In the genomic region with DNA sequence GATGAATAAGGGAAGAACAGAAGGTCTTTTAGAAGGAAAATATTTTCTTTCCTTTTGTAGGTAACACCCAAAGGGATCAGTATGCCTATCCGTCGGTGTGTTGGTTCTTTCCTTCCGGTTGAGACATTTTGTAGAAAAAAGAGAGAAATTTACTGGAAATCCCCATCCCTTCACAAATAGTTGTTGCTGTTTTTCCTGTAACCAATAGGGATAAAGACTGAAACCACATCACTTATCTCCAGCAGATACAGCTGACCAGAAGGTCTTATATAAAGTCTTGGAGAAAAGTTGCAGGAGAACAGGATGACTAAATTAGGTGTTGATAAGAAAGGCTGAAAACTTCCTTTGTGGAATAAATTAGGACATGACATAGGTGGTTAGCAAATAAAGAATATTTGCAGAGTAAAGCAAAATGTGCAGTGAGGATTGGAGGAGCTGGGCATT, we compare ENCODE assay signal across 8 cellular contexts. TPM values are rescaled to one million over a fixed set of nuclear protein-coding genes. Genes with fewer than 3 reads are reported as not detected.
A peak's percentile ranks its signal among the peaks of the same experiment; 100 is the strongest.
DNase-seq lines count a peak whose midpoint lies in the region; ATAC-seq and TF ChIP-seq lines count a peak whose summit lies in the region.

No MANE protein-coding gene starts in this region.

- peak; percentile 56 for DNase-seq in GM12864 (ENCODE audit: low read depth)
- no peak for DNase-seq in IMR-90
- DNase-seq in effector memory CD8-positive, alpha-beta T cell: no peak
- DNase-seq in natural killer cell treated with Interleukin-12 subunit alpha and Interleukin-12 subunit beta and Interleukin-15 and Interleukin-18, amount 100 ng/mL, for 72 hours (ENCODE audit: low spot score): no peak
- DNase-seq in NK-92 treated with Interleukin-12 subunit alpha and Interleukin-12 subunit beta, amount 100 ng/mL, for 24 hours (lab: John Stamatoyannopoulos, UW): no peak
- DNase-seq in NCI-H82 treated with DMSO at 0.1 percent for 48 hours (lab: John Stamatoyannopoulos, UW; ENCODE audit: unreplicated experiment): no peak
- DNase-seq in esophagus squamous epithelium (lab: John Stamatoyannopoulos, UW): no peak
- no peak for DNase-seq in SW480 (ENCODE audit: low spot score)

- no peak overlapping the region for H3K9ac ChIP-seq in IMR-90 (ENCODE audit: low read depth, low read length)

- ATAC-seq in IMR-90 (ENCODE audit: low read depth): no peak
- ATAC-seq in effector memory CD8-positive, alpha-beta T cell (replicated peaks): peak; percentile 74
- peak; percentile 61 to 78 for ATAC-seq in natural killer cell treated with Interleukin-12 subunit alpha and Interleukin-12 subunit beta and Interleukin-15 and Interleukin-18, amount 100 ng/mL, for 72 hours

- POLR2A ChIA-PET in IMR-90 (lab: Charles Lee; ENCODE audit: unreplicated experiment): no interaction called here

- H3K27ac ChIP-seq in IMR-90 (ENCODE audit: insufficient read depth, low read length) (no peak overlapping the region), esophagus squamous epithelium (peak overlapping the region in 1 of 4 donors; percentile 28)

- no peak overlapping the region for H3K56ac ChIP-seq in IMR-90 (ENCODE audit: extremely low read depth, insufficient read depth, low read length)

- intact Hi-C loops in IMR-90 (cut with micrococcal nuclease): no loop called here
- intact Hi-C loops in esophagus squamous epithelium (cut with DNase I): no loop called here

- no peak overlapping the region for H2BK120ac ChIP-seq in IMR-90 (ENCODE audit: low read depth, low read length)

- peak overlapping the region; percentile 32 to 75 for H3K27ac Mint-ChIP-seq in effector memory CD8-positive, alpha-beta T cell
- H3K27ac Mint-ChIP-seq in natural killer cell treated with Interleukin-12 subunit alpha and Interleukin-12 subunit beta and Interleukin-15 and Interleukin-18, amount 100 ng/mL, for 72 hours: peak overlapping the region; percentile 63 to 86

- peaks cover 10 to 12% of the 10 kb centered on the region in 2 donors for H3K4me1 Mint-ChIP-seq in effector memory CD8-positive, alpha-beta T cell (ENCODE audit: low read depth in 2 of 2)
- peaks cover 24 to 44% of the 10 kb centered on the region in 2 donors for H3K4me1 Mint-ChIP-seq in natural killer cell treated with Interleukin-12 subunit alpha and Interleukin-12 subunit beta and Interleukin-15 and Interleukin-18, amount 100 ng/mL, for 72 hours (ENCODE audit: low read depth in 2 of 2)

- no peaks in the 10 kb centered on the region for H3K27me3 Mint-ChIP-seq in effector memory CD8-positive, alpha-beta T cell
- H3K27me3 Mint-ChIP-seq in natural killer cell treated with Interleukin-12 subunit alpha and Interleukin-12 subunit beta and Interleukin-15 and Interleukin-18, amount 100 ng/mL, for 72 hours: peaks cover 0 to 4% of the 10 kb centered on the region in 2 donors

- no peak overlapping the region for H2BK20ac ChIP-seq in IMR-90 (ENCODE audit: low read depth, low read length)

- no peaks in the 10 kb centered on the region for H3K9me3 Mint-ChIP-seq in effector memory CD8-positive, alpha-beta T cell
- no peaks in the 10 kb centered on the region for H3K9me3 Mint-ChIP-seq in natural killer cell treated with Interleukin-12 subunit alpha and Interleukin-12 subunit beta and Interleukin-15 and Interleukin-18, amount 100 ng/mL, for 72 hours

- TF ChIP-seq RAD21 in IMR-90 (IDR thresholded peaks at IDR 0.05; ENCODE audit: low read length): no peak

- H2AFZ ChIP-seq in IMR-90 (replicated peaks; ENCODE audit: low read length, poor library complexity): no peak overlapping the region

- BruUV-seq in IMR-90 (replicated peaks; lab: Mats Ljungman, UMichigan): no TSS peak

- in situ Hi-C loops in IMR-90 (cut with MboI; ENCODE audit: low sequenced_read_pairs): no loop called here

- H4K91ac ChIP-seq in IMR-90 (ENCODE audit: insufficient read depth, low read depth, low read length): no peak overlapping the region

- H3K23ac ChIP-seq in IMR-90 (ENCODE audit: low read depth, low read length): no peak overlapping the region

- H2BK5ac ChIP-seq in IMR-90 (ENCODE audit: low read depth, low read length, poor library complexity, severe bottlenecking): no peak overlapping the region

- H3K27me3 ChIP-seq in IMR-90 (ENCODE audit: control insufficient read depth, insufficient read depth, low read length) (no peaks in the 10 kb centered on the region), esophagus squamous epithelium (no peaks in the 10 kb centered on the region)

- no peaks in the 10 kb centered on the region for H3K79me1 ChIP-seq in IMR-90 (ENCODE audit: low read depth in 1 of 2, low read length in 2 of 2)

- no peak overlapping the region for H3K4me2 ChIP-seq in IMR-90 (ENCODE audit: low read depth, low read length)

- no peak overlapping the region for H2BK15ac ChIP-seq in IMR-90 (ENCODE audit: low read depth, low read length)

- H3K9me3 ChIP-seq in IMR-90 (ENCODE audit: control insufficient read depth, insufficient read depth, low read length) (no peaks in the 10 kb centered on the region), esophagus squamous epithelium (no peaks in the 10 kb centered on the region)

- peak overlapping the region; percentile 14 to 52 for H3K4me3 Mint-ChIP-seq in effector memory CD8-positive, alpha-beta T cell
- peak overlapping the region; percentile 80 for H3K4me3 Mint-ChIP-seq in natural killer cell treated with Interleukin-12 subunit alpha and Interleukin-12 subunit beta and Interleukin-15 and Interleukin-18, amount 100 ng/mL, for 72 hours

- no peak overlapping the region for H3K18ac ChIP-seq in IMR-90 (ENCODE audit: low read depth, low read length)

- H3K36me3 Mint-ChIP-seq in effector memory CD8-positive, alpha-beta T cell (ENCODE audit: insufficient read depth): no peaks in the 10 kb centered on the region
- H3K36me3 Mint-ChIP-seq in natural killer cell treated with Interleukin-12 subunit alpha and Interleukin-12 subunit beta and Interleukin-15 and Interleukin-18, amount 100 ng/mL, for 72 hours: no peaks in the 10 kb centered on the region

- no peak overlapping the region for H3K4ac ChIP-seq in IMR-90 (ENCODE audit: low read depth, low read length)

- H3K14ac ChIP-seq in IMR-90 (replicated peaks; ENCODE audit: low read depth, low read length): no peak overlapping the region

- TF ChIP-seq POLR2A in IMR-90 (IDR thresholded peaks at IDR 0.05; ENCODE audit: low read depth, low read length) (no peak), esophagus squamous epithelium (IDR thresholded peaks at IDR 0.05) (no peak)

- no peaks in the 10 kb centered on the region for H3K36me3 ChIP-seq in IMR-90 (ENCODE audit: control insufficient read depth, insufficient read depth, low read length)
- H3K36me3 ChIP-seq in esophagus squamous epithelium: no peaks in the 10 kb centered on the region

- dilution Hi-C loops in IMR-90 (cut with HindIII; ENCODE audit: low sequenced_read_pairs, unreplicated experiment): no loop called here

- no peaks in the 10 kb centered on the region for H3K9me1 ChIP-seq in IMR-90 (ENCODE audit: insufficient read depth, low read length)

- WGBS in IMR-90 (ENCODE audit: extremely low coverage in 2 of 2, insufficient read length in 1 of 2), 2 experiments: no CpG with 5 or more reads among the region's 3 CpGs
- 0% methylated on average over 3 of the region's 3 CpGs for WGBS in esophagus squamous epithelium, 2 donors

- no peak overlapping the region for H2AK5ac ChIP-seq in IMR-90 (ENCODE audit: low read depth, low read length)

- CTCF ChIA-PET in IMR-90 (lab: Yijun Ruan, JAX): no interaction called here

- H4K20me1 ChIP-seq in IMR-90 (ENCODE audit: insufficient read depth, low read length): no peaks in the 10 kb centered on the region

- H3K4me3 ChIP-seq in GM12864 (ENCODE audit: low read depth, low read length) (peak overlapping the region; percentile 21; the same call in 1 of the 2 replicates), IMR-90 (ENCODE audit: insufficient read depth, low read depth, low read length) (no peak overlapping the region), esophagus squamous epithelium (no peak overlapping the region)

- TF ChIP-seq CTCF in GM12864 (IDR thresholded peaks at IDR 0.05; ENCODE audit: low read depth, low read length, missing control alignments) (no peak), IMR-90 (conservative IDR thresholded peaks at IDR 0.05; ENCODE audit: low read depth, low read length) (no peak), esophagus squamous epithelium (IDR thresholded peaks at IDR 0.05) (no peak)

- no peak overlapping the region for H2AK9ac ChIP-seq in IMR-90 (replicated peaks; ENCODE audit: low read depth, low read length, poor library complexity)

- H4K5ac ChIP-seq in IMR-90 (ENCODE audit: low read depth, low read length): no peak overlapping the region

- H4K8ac ChIP-seq in IMR-90 (ENCODE audit: low read depth in 2 of 2, low read length in 2 of 2): no peak overlapping the region

- H3K4me1 ChIP-seq in IMR-90 (ENCODE audit: control insufficient read depth, insufficient read depth, low read length) (no peaks in the 10 kb centered on the region), esophagus squamous epithelium (no peaks in the 10 kb centered on the region)

TF ChIP-seq in IMR-90, 13 proteins besides CTCF, POLR2A, EP300 and RAD21 (continues in another document):
- TF ChIP-seq SMC3 (IDR thresholded peaks at IDR 0.05; ENCODE audit: low read depth, low read length): no peak
- TF ChIP-seq, protein P1, sequence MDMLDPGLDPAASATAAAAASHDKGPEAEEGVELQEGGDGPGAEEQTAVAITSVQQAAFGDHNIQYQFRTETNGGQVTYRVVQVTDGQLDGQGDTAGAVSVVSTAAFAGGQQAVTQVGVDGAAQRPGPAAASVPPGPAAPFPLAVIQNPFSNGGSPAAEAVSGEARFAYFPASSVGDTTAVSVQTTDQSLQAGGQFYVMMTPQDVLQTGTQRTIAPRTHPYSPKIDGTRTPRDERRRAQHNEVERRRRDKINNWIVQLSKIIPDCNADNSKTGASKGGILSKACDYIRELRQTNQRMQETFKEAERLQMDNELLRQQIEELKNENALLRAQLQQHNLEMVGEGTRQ (IDR thresholded peaks at IDR 0.05; ENCODE audit: low read depth, low read length): no peak
- TF ChIP-seq RFX5 (IDR thresholded peaks at IDR 0.05; ENCODE audit: low read depth, low read length): peak; percentile 82

RNA-seq across cellular contexts. Expression of a gene that starts 14.8 kb away (rescaled TPM):
- total RNA-seq in IMR-90 (2012; rRNA removed) (not detected in 2 replicates), esophagus squamous epithelium (10 to 100 TPM in 3 of 4 donors, 1 to 10 TPM in 1; 3.7 to 68.8 (median 22.4) TPM)
- not detected in 2 replicates for polyA plus RNA-seq in IMR-90 (2012; rRNA removed)
- polyA plus RNA-seq in IMR-90 (2012; cell fraction: cytosol; rRNA removed): not detected in 2 replicates
- not detected in 2 replicates for polyA plus RNA-seq in IMR-90 (2012; cell fraction: nucleus; rRNA removed; ENCODE audit: low replicate concordance)
- 100 to 1,000 TPM in 1 of 2 donors, 10 to 100 TPM in 1; 69.9 to 117 TPM for total RNA-seq in natural killer cell treated with Interleukin-12 subunit alpha and Interleukin-12 subunit beta and Interleukin-15 and Interleukin-18, amount 100 ng/mL, for 72 hours

RNA-seq across cellular contexts. Expression of a gene that starts 32.8 kb away (rescaled TPM):
- not detected in 2 replicates for total RNA-seq in IMR-90 (2012; rRNA removed)
- not detected in 2 replicates for polyA plus RNA-seq in IMR-90 (2012; rRNA removed)
- polyA plus RNA-seq in IMR-90 (2012; cell fraction: cytosol; rRNA removed): not detected in 2 replicates
- not detected in 2 replicates for polyA plus RNA-seq in IMR-90 (2012; cell fraction: nucleus; rRNA removed; ENCODE audit: low replicate concordance)
- 10 to 100 TPM in 1 of 2 donors, 1 to 10 TPM in 1; 7.8 to 92.0 TPM for total RNA-seq in natural killer cell treated with Interleukin-12 subunit alpha and Interleukin-12 subunit beta and Interleukin-15 and Interleukin-18, amount 100 ng/mL, for 72 hours
- 1 to 10 TPM in 3 of 4 donors, under 1 TPM in 1; 0.31 to 9.0 (median 5.1) TPM for total RNA-seq in esophagus squamous epithelium
